Comparison of ENCODE assay signal across 20 cellular contexts in genomic region chr5:114830114-114830513, GRCh38.
DNase-seq lines count a peak whose midpoint lies in the region; FAIRE-seq and TF ChIP-seq lines count a peak whose summit lies in the region.
"Had no signal": no experiment of that assay in that cellular context is flagged by ENCODE, and none has a peak within 500 bp of the region (broad histone marks: within the 10 kb centered on the region; RNA-seq: fewer than 3 reads in every experiment).

No MANE protein-coding gene starts in this region.

- H4K91ac ChIP-seq in H1 (replicated peaks; ENCODE audit: insufficient read length, low read length), result no peak overlapping the region

- in situ Hi-C loops in KBM-7 (cut with MboI; ENCODE audit: low pct_unique_long_range_greater_than_20kb, low sequenced_read_pairs), result no loop called here

- no peak overlapping the region for H4K5ac ChIP-seq in H1 (ENCODE audit: insufficient read length, low read depth, low read length)

- 0 out of 2 replicates have a peak overlapping the region, but pooled peaks have one; percentile 5 for H2BK5ac ChIP-seq in H1 (ENCODE audit: low read depth, low read length)

- H3K18ac ChIP-seq in H1 (ENCODE audit: extremely low read depth, low read length), result no peak overlapping the region; the same call in 1 of the 2 replicates

- POLR2A ChIA-PET in H1 (lab: Charles Lee; ENCODE audit: partially characterized antibody), result no interaction called here

- H3K27me3 ChIP-seq in H1 (replicated peaks in 1 of 4; ENCODE audit: control insufficient read depth in 3 of 4, extremely low read depth in 1 of 4, insufficient read depth in 3 of 4, low read length in 3 of 4) (no peaks in the 10 kb centered on the region), spleen (replicated peaks in 1 of 7) (no peaks in the 10 kb centered on the region), WERI-Rb-1 (ENCODE audit: insufficient read depth, low read depth, severe bottlenecking) (peaks cover 7% of the 10 kb centered on the region)
- H3K27me3 ChIP-seq: BLaER1 treated with 17β-estradiol and CSF1 and Interleukin-3, amounts not matched to agents 10 nM and 100 nM had no signal

- H3K4ac ChIP-seq in H1 (replicated peaks; ENCODE audit: insufficient read length, low read depth, low read length), result no peak overlapping the region

- no peak overlapping the region for H2BK12ac ChIP-seq in H1 (ENCODE audit: low read depth, low read length)

- H3K9me3 ChIP-seq in H1 (ENCODE audit: insufficient read depth in 2 of 2, low read depth in 1 of 2, low read length in 1 of 2) (peaks cover 2% of the 10 kb centered on the region in 2 experiments; a peak in 2 of 4 replicates), spleen (peaks cover 0 to 26% (median 10%) of the 10 kb centered on the region in 8 donors), WERI-Rb-1 (ENCODE audit: severe bottlenecking) (no peaks in the 10 kb centered on the region)

- H2BK120ac ChIP-seq in H1 (replicated peaks; ENCODE audit: low read depth, low read length), result no peak overlapping the region

- CTCF ChIA-PET in H1 (lab: Charles Lee; ENCODE audit: partially characterized antibody), result interaction anchor here (0.6 to 2.6 kb wide), 2 partner anchors 26 to 225 kb away, joined by 3 to 7 read pairs; no protein-coding TSS in a partner anchor

- no peak for TF ChIP-seq RAD21 in H1 (IDR thresholded peaks at IDR 0.05 in 1 of 2, conservative IDR thresholded peaks at IDR 0.05 in 1 of 2; ENCODE audit: low read depth in 2 of 2, low read length in 2 of 2)

- H3K56ac ChIP-seq in H1 (replicated peaks; ENCODE audit: insufficient read length, low read depth, low read length), result no peak overlapping the region

- H3K79me2 ChIP-seq in H1 (ENCODE audit: control insufficient read depth in 1 of 2, insufficient read depth in 2 of 2, low read length in 2 of 2), result no peaks in the 10 kb centered on the region

- H3K27ac ChIP-seq in H1 (ENCODE audit: low read depth, low read length), result no peak overlapping the region
- H3K27ac ChIP-seq in spleen, result no peak overlapping the region
- H3K27ac ChIP-seq in WERI-Rb-1, result no peak overlapping the region
- H3K27ac ChIP-seq: BLaER1 treated with 17β-estradiol and CSF1 and Interleukin-3, amounts not matched to agents 10 nM and 100 nM; HL-60 had no signal

- peak overlapping the region; percentile 32; the same call in 1 of the 2 replicates for H2AFZ ChIP-seq in H1 (ENCODE audit: low read length)

- WGBS in H1 (ENCODE audit: extremely low coverage in 1 of 2, insufficient coverage in 1 of 2, insufficient read length in 1 of 2, insufficient replicate concordance in 2 of 2, low coverage in 1 of 2, low lambda C conversion rate in 2 of 2, missing lambda C conversion rate in 1 of 2), 2 experiments, result 70% methylated on average over 2 of the region's 2 CpGs; no CpG with 5 or more reads in 1 of the 2 experiments
- WGBS in spleen, 5 donors, result 57 to 73% (median 62%) methylated on average over 2 of the region's 2 CpGs

- TF ChIP-seq EP300 in H1 (IDR thresholded peaks at IDR 0.05; ENCODE audit: borderline replicate concordance in 1 of 2, low read depth in 2 of 2, low read length in 2 of 2), result no peak

- no peak overlapping the region for H2BK15ac ChIP-seq in H1 (ENCODE audit: low read length)

- H3K4me1 ChIP-seq in H1 (replicated peaks in 1 of 4; ENCODE audit: control insufficient read depth in 3 of 4, insufficient read depth in 4 of 4, low read length in 3 of 4) (no peaks in the 10 kb centered on the region), spleen (no peaks in the 10 kb centered on the region)

- no peak for FAIRE-seq in H1 (lab: Jason Lieb, UNC)
- FAIRE-seq: G401.6, GM12891 had no signal

- no peaks in the 10 kb centered on the region for H4K20me1 ChIP-seq in H1 (replicated peaks in 1 of 2; ENCODE audit: control insufficient read depth in 1 of 2, insufficient read depth in 2 of 2, low read length in 2 of 2)
- H4K20me1 ChIP-seq: BLaER1 treated with 17β-estradiol and CSF1 and Interleukin-3, amounts not matched to agents 10 nM and 100 nM had no signal

- H2BK20ac ChIP-seq in H1 (ENCODE audit: low read length), result no peak overlapping the region

- no peak overlapping the region for H3K4me2 ChIP-seq in H1 (ENCODE audit: insufficient read depth in 1 of 2, low read depth in 2 of 2, low read length in 2 of 2)

- H3K23me2 ChIP-seq in H1 (ENCODE audit: low read depth, low read length), result no peaks in the 10 kb centered on the region

- TF ChIP-seq POLR2A in H1 (IDR thresholded peaks at IDR 0.05; ENCODE audit: control extremely low read depth in 1 of 2, low read depth in 2 of 2, low read length in 2 of 2) (no peak), spleen (IDR thresholded peaks at IDR 0.05) (no peak)

- DNase-seq in DMS53 (lab: John Stamatoyannopoulos, UW) (peak; percentile 57), H1 (ENCODE audit: low read depth in 1 of 2, low spot score in 2 of 2) (no peak), spleen (peak; percentile 44), HK-2 (ENCODE audit: unreplicated experiment) (no peak), KBM-7 (no peak), WERI-Rb-1 (no peak), HuH-7.5 (ENCODE audit: low spot score) (no peak)
- DNase-seq in Jurkat, Clone E6-1 (ENCODE audit: low read depth, low spot score), result peak; percentile 19
- DNase-seq: 8988T; CD4-positive, CD25-positive, alpha-beta regulatory T cell; DMS 273 treated with DMSO at 0.1 percent for 48 hours; DMS79 treated with DMSO at 0.1 percent for 48 hours; EL; GOT3; HCEC 1CT; HFFc6 had no signal

- no peak overlapping the region for H3K14ac ChIP-seq in H1 (ENCODE audit: insufficient read length)

- H3K4me3 ChIP-seq in Jurkat, Clone E6-1 (ENCODE audit: low read length), result no peak overlapping the region
- H3K4me3 ChIP-seq in H1 (ENCODE audit: extremely low read depth in 1 of 4, insufficient read depth in 2 of 4, low read depth in 3 of 4, low read length in 4 of 4) (no peak overlapping the region), spleen (no peak overlapping the region), WERI-Rb-1 (ENCODE audit: low read depth, low read length) (no peak overlapping the region)
- H3K4me3 ChIP-seq: BLaER1 treated with 17β-estradiol and CSF1 and Interleukin-3, amounts not matched to agents 10 nM and 100 nM had no signal

- no peaks in the 10 kb centered on the region; a peak in 1 of 8 replicates for H3K36me3 ChIP-seq in H1 (ENCODE audit: control insufficient read depth in 2 of 4, insufficient read depth in 4 of 4, low read length in 3 of 4)
- no peaks in the 10 kb centered on the region for H3K36me3 ChIP-seq in spleen
- H3K36me3 ChIP-seq in WERI-Rb-1, result no peaks in the 10 kb centered on the region
- H3K36me3 ChIP-seq: BLaER1 treated with 17β-estradiol and CSF1 and Interleukin-3, amounts not matched to agents 10 nM and 100 nM had no signal

- H3K23ac ChIP-seq in H1 (ENCODE audit: insufficient read length), result no peak overlapping the region

- TF ChIP-seq CTCF in H1 (IDR thresholded peaks at IDR 0.05; ENCODE audit: control extremely low read depth in 1 of 3, insufficient read depth in 1 of 3, low read depth in 1 of 3, low read length in 3 of 3) (no peak), spleen (IDR thresholded peaks at IDR 0.05 in 8 of 11, conservative IDR thresholded peaks at IDR 0.05 in 3 of 11) (no peak), WERI-Rb-1 (IDR thresholded peaks at IDR 0.05; ENCODE audit: low read depth, low read length) (no peak)

- intact Hi-C loops in spleen (cut with DNase I; ENCODE audit: low total_unique reads), result no loop called here

- no peak overlapping the region for H3K9ac ChIP-seq in H1 (replicated peaks in 1 of 4; ENCODE audit: extremely low read depth in 1 of 4, low read depth in 3 of 4, low read length in 3 of 4)
- H3K9ac ChIP-seq: BLaER1 treated with 17β-estradiol and CSF1 and Interleukin-3, amounts not matched to agents 10 nM and 100 nM had no signal

- H4K8ac ChIP-seq in H1 (ENCODE audit: extremely low read depth, insufficient read depth, low read length), result peak overlapping the region; percentile 4; the same call in 1 of the 2 replicates

- no peak overlapping the region for H2AK5ac ChIP-seq in H1 (ENCODE audit: low read depth, low read length)

- no peaks in the 10 kb centered on the region for H3K79me1 ChIP-seq in H1 (ENCODE audit: low read depth, low read length)

TF ChIP-seq in H1, 55 proteins besides CTCF, POLR2A, EP300 and RAD21:
- TF ChIP-seq JUND (IDR thresholded peaks at IDR 0.05; ENCODE audit: low read length) (no peak), POLR2AphosphoS5 (IDR thresholded peaks at IDR 0.05; ENCODE audit: low read depth, low read length) (no peak), MAX (IDR thresholded peaks at IDR 0.05) (no peak), KDM4A (IDR thresholded peaks at IDR 0.05; ENCODE audit: low read depth, low read length, severe bottlenecking) (no peak), E2F6 (IDR thresholded peaks at IDR 0.05) (no peak), EGR1 (IDR thresholded peaks at IDR 0.05; ENCODE audit: borderline replicate concordance, low read depth, low read length) (no peak), SP4 (IDR thresholded peaks at IDR 0.05; ENCODE audit: low read length) (no peak), SIX5 (IDR thresholded peaks at IDR 0.05; ENCODE audit: low read depth, low read length) (no peak), TAF7 (optimal IDR thresholded peaks at IDR 0.05; ENCODE audit: borderline replicate concordance, low read depth, low read length) (no peak), PHF8 (conservative IDR thresholded peaks at IDR 0.05; ENCODE audit: low read depth, low read length) (no peak), SAP30 (IDR thresholded peaks at IDR 0.05; ENCODE audit: insufficient read depth, insufficient replicate concordance, low read length) (no peak), NANOG (IDR thresholded peaks at IDR 0.05; ENCODE audit: insufficient read depth, low read depth, low read length, poor library complexity, severe bottlenecking) (no peak), NRF1 (IDR thresholded peaks at IDR 0.05; ENCODE audit: low read depth, low read length) (no peak)

Comparison
In these comparisons a context has a peak if more than half of its experiments do, and no peak if none do; other contexts are left out.
1. DNase-seq: peak in DMS53 (single experiment), Jurkat, Clone E6-1 (single experiment) and spleen (single experiment); none in H1 (0 of 2), HK-2 (single experiment), KBM-7 (single experiment), WERI-Rb-1 (single experiment) and HuH-7.5 (single experiment).